8 cellular contexts compared by ENCODE assay signal in the genomic region with DNA sequence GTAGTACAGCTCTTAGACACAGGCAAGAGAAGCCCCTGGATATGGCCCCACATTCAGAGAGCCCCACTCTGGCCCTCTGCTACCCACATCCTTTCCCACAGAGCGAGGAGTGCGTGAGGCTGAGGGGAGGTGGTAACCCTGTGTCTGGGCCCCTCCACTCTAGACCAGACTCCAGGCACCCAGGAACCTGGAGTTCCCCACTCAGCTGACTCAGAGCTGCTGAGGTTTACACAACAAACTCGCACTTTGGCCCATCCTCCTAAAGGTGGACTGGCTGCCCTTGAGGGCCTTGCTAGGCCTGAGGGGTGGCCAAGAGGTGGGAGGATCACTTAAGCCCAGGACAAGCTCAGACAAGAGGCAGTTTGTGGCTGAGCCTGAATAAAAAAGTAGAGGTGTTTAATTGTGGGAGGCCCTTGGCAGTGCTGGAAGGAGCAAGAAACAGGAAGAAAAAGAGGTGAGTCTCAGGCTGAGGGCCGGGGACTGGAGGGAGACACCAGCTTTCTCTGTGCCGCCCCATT. TPM values are rescaled to one million over a fixed set of nuclear protein-coding genes. Genes with fewer than 3 reads are reported as not detected.
DNase-seq lines count a peak whose midpoint lies in the region; ATAC-seq and TF ChIP-seq lines count a peak whose summit lies in the region.

No MANE protein-coding gene starts in this region.

- 78 to 89% methylated on average over 3 to 5 of the region's 5 CpGs for WGBS in testis, 2 donors

- H3K27me3 ChIP-seq in foreskin keratinocyte (no peaks in the 10 kb centered on the region), testis (no peaks in the 10 kb centered on the region)

- POLR2A ChIA-PET in RWPE1 (lab: Yijun Ruan, JAX; ENCODE audit: low non-redundant PET), result interaction anchor here (0.6 to 1.0 kb wide), 3 partner anchors 12 to 44 kb away, joined by 3 read pairs; no protein-coding TSS in a partner anchor

- no peaks in the 10 kb centered on the region for H3K9me3 ChIP-seq in testis

- no peak for TF ChIP-seq POLR2A in testis (IDR thresholded peaks at IDR 0.05)

- H3K4me1 ChIP-seq in foreskin keratinocyte (peaks cover 21% of the 10 kb centered on the region), testis (no peaks in the 10 kb centered on the region)

- peak overlapping the region; percentile 91 for H3K27ac ChIP-seq in RWPE1
- peak overlapping the region; percentile 87 for H3K27ac ChIP-seq in foreskin keratinocyte
- no peak overlapping the region for H3K27ac ChIP-seq in testis

- DNase-seq in RWPE1 (ENCODE audit: low spot score) (peak; percentile 90), foreskin keratinocyte (peak; percentile 85 to 91), type B pancreatic cell (ENCODE audit: extremely low spot score, unreplicated experiment) (no peak), G401 (ENCODE audit: low spot score) (no peak), testis (no peak), T1000 (lab: John Stamatoyannopoulos, UW) (no peak)

- ATAC-seq in GM18867 (IDR thresholded peaks at IDR 0.05; ENCODE audit: unreplicated experiment) (peak; percentile 79), HG02678 (IDR thresholded peaks at IDR 0.05; ENCODE audit: unreplicated experiment) (peak; percentile 88), foreskin keratinocyte (peak; percentile 95)

- no peaks in the 10 kb centered on the region for H3K9me3 Mint-ChIP-seq in type B pancreatic cell

- peak overlapping the region; percentile 0 for H3K27ac Mint-ChIP-seq in type B pancreatic cell

- no peaks in the 10 kb centered on the region for H3K36me3 Mint-ChIP-seq in type B pancreatic cell

- H3K4me3 Mint-ChIP-seq in type B pancreatic cell, result no peak overlapping the region

- H3K27me3 Mint-ChIP-seq in type B pancreatic cell, result no peaks in the 10 kb centered on the region

- CTCF ChIA-PET in RWPE1 (lab: Yijun Ruan, JAX), result interaction anchor here (0.6 kb wide), 1 partner anchor 43 kb away, joined by 4 read pairs; no protein-coding TSS in a partner anchor

- H3K4me1 Mint-ChIP-seq in type B pancreatic cell (ENCODE audit: unreplicated experiment), result peaks cover 15% of the 10 kb centered on the region

- no peaks in the 10 kb centered on the region for H3K36me3 ChIP-seq in testis (ENCODE audit: low read depth, missing control alignments)

- in situ Hi-C loops in G401 (cut with HindIII; ENCODE audit: low sequenced_read_pairs), result no loop called here

- intact Hi-C loops in testis (cut with DNase I; ENCODE audit: low total_unique reads), result no loop called here

- H3K4me3 ChIP-seq in testis, result no peak overlapping the region

- TF ChIP-seq CTCF in RWPE1 (conservative IDR thresholded peaks at IDR 0.05; ENCODE audit: low read depth), result no peak
- TF ChIP-seq CTCF in foreskin keratinocyte (conservative IDR thresholded peaks at IDR 0.05), result no peak
- no peak for TF ChIP-seq CTCF in type B pancreatic cell (conservative IDR thresholded peaks at IDR 0.05)
- no peak for TF ChIP-seq CTCF in testis (IDR thresholded peaks at IDR 0.05)

RNA-seq across cellular contexts. Expression of a gene that starts 10.7 kb away (rescaled TPM):
- total RNA-seq in foreskin keratinocyte (14.9 and 18.9 TPM in 2 replicates), type B pancreatic cell (ENCODE audit: low replicate concordance) (0.62 and 0.99 TPM in 2 replicates), testis (1 to 10 TPM; 5.8 to 7.1 TPM)
- polyA plus RNA-seq in foreskin keratinocyte (9.5 and 9.7 TPM in 2 replicates), testis (ENCODE audit: insufficient read depth, low read depth, low replicate concordance) (8.6 TPM)
- 8.3 and 10.6 TPM in 2 replicates for total RNA-seq in G401 (2014; rRNA removed; shearing (Covaris generic))

RNA-seq across cellular contexts. Expression of a gene that starts 21.8 kb away (rescaled TPM):
- 31.6 and 34.8 TPM in 2 replicates for total RNA-seq in foreskin keratinocyte
- polyA plus RNA-seq in foreskin keratinocyte, result 12.9 and 16.3 TPM in 2 replicates
- 18.4 and 20.5 TPM in 2 replicates for total RNA-seq in type B pancreatic cell (ENCODE audit: low replicate concordance)
- total RNA-seq in G401 (2014; rRNA removed; shearing (Covaris generic)), result 17.9 and 28.8 TPM in 2 replicates
- 10 to 100 TPM; 26.5 to 29.7 TPM for total RNA-seq in testis
- 12.7 TPM for polyA plus RNA-seq in testis (ENCODE audit: insufficient read depth, low read depth, low replicate concordance)

RNA-seq across cellular contexts. Expression of a gene that starts 44.0 kb away (rescaled TPM):
- 39.4 and 46.5 TPM in 2 replicates for total RNA-seq in foreskin keratinocyte
- polyA plus RNA-seq in foreskin keratinocyte, result 36.5 and 39.7 TPM in 2 replicates
- total RNA-seq in type B pancreatic cell (ENCODE audit: low replicate concordance), result 16.6 and 27.7 TPM in 2 replicates
- 30.5 and 37.9 TPM in 2 replicates for total RNA-seq in G401 (2014; rRNA removed; shearing (Covaris generic))
- 10 to 100 TPM; 10.3 to 13.3 TPM for total RNA-seq in testis
- 7.1 TPM for polyA plus RNA-seq in testis (ENCODE audit: insufficient read depth, low read depth, low replicate concordance)

Comparison
In these comparisons a context has a peak if more than half of its experiments do, and no peak if none do; other contexts are left out.
1. DNase-seq: peak in RWPE1 (single experiment) and foreskin keratinocyte (2 of 2); none in type B pancreatic cell (single experiment), G401 (single experiment), testis (single experiment) and T1000 (single experiment).
2. H3K27ac ChIP-seq: peak in RWPE1 (single experiment) and foreskin keratinocyte (single experiment); none in testis (0 of 2).
3. Peak in every context shown above with its lines, with median percentiles within 50 percentile points of each other: ATAC-seq.